In the genomic region with DNA sequence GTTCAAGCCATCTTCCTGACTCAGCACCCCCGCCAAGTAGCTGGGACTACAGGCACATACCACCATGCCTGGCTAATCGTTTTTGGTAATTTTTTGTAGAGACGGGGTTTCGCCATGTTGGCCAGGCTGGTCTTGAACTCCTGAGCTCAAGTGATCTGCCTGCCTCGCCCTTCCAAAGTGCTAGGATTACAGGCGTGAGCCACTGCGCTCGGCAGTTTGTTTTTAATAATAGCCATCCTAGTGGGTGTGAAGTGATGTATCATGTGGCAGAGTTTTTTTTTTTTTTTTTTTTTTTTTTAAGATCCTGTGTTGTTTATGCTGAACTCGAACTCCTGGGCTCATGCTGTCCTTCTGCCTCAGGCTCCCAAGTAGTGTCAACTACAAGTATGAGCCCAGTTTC, we compare ENCODE assay signal across 1 cellular context.
TF ChIP-seq lines count a peak whose summit lies in the region.

No MANE protein-coding gene starts in this region.

TF ChIP-seq in HEK293, 187 proteins besides CTCF, POLR2A, EP300 and RAD21 (continued from another document):
- TF ChIP-seq, protein P1, sequence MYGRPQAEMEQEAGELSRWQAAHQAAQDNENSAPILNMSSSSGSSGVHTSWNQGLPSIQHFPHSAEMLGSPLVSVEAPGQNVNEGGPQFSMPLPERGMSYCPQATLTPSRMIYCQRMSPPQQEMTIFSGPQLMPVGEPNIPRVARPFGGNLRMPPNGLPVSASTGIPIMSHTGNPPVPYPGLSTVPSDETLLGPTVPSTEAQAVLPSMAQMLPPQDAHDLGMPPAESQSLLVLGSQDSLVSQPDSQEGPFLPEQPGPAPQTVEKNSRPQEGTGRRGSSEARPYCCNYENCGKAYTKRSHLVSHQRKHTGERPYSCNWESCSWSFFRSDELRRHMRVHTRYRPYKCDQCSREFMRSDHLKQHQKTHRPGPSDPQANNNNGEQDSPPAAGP (tag by site-specific recombination; IDR thresholded peaks at IDR 0.05) = peak; percentile 71
- TF ChIP-seq ZNF2 (tag by site-specific recombination; IDR thresholded peaks at IDR 0.05) (0 out of 2 replicates have a peak, but pooled peaks have one; percentile 40), YY1 (tag by site-specific recombination; IDR thresholded peaks at IDR 0.05) (no peak), SETDB1 (IDR thresholded peaks at IDR 0.05; ENCODE audit: insufficient read length, low read length) (no peak), ZNF843 (tag by site-specific recombination; IDR thresholded peaks at IDR 0.05) (peak; percentile 33; the same call in 1 of the 2 replicates), ZBTB8A (tag by site-specific recombination; IDR thresholded peaks at IDR 0.05) (peak; percentile 61; the same call in 1 of the 2 replicates), ZNF433 (tag by site-specific recombination; IDR thresholded peaks at IDR 0.05; ENCODE audit: low read depth) (no peak)
